ENCODE assay signal across 1 cellular context in genomic region chr5:77168884-77169254, GRCh38.
TF ChIP-seq lines count a peak whose summit lies in the region.

No MANE protein-coding gene starts in this region.

TF ChIP-seq in A549, 52 proteins besides CTCF, POLR2A, EP300 and RAD21 (continued from another document):
- no peak for TF ChIP-seq REST (IDR thresholded peaks at IDR 0.05)
- 0 out of 2 replicates have a peak, but pooled peaks have one; percentile 31 for TF ChIP-seq ZNF302 (CRISPR knock-in tag; IDR thresholded peaks at IDR 0.05)
